ENCODE assay signal across 19 cellular contexts in genomic region chr1:195604287-195604686, GRCh38.
DNase-seq lines count a peak whose midpoint lies in the region; ATAC-seq, FAIRE-seq and TF ChIP-seq lines count a peak whose summit lies in the region.
"Had no signal": no experiment of that assay in that cellular context is flagged by ENCODE, and none has a peak within 500 bp of the region (broad histone marks: within the 10 kb centered on the region; RNA-seq: fewer than 3 reads in every experiment).

No MANE protein-coding gene starts in this region.

- no peak overlapping the region for H3K27ac ChIP-seq in keratinocyte (ENCODE audit: control insufficient read depth, insufficient read depth, low read length)
- H3K27ac ChIP-seq in body of pancreas: no peak overlapping the region
- H3K27ac ChIP-seq: BLaER1, cardiac muscle cell, skin epidermis had no signal

- peaks cover 20% of the 10 kb centered on the region for H3K36me3 Mint-ChIP-seq in HFFc6 (ENCODE audit: low read depth)

- dilution Hi-C loops in keratinocyte (cut with MboI; ENCODE audit: extremely low pct_ligation_motif_present, low sequenced_read_pairs): no loop called here

- TF ChIP-seq CTCF in AG09309 (IDR thresholded peaks at IDR 0.05; ENCODE audit: control insufficient read depth, insufficient read depth, low read depth, low read length, missing control alignments) (no peak), HFFc6 (IDR thresholded peaks at IDR 0.05) (no peak), keratinocyte (optimal IDR thresholded peaks at IDR 0.05 in 1 of 3, IDR thresholded peaks at IDR 0.05 in 1 of 3, conservative IDR thresholded peaks at IDR 0.05 in 1 of 3; ENCODE audit: extremely low read depth in 1 of 3, insufficient read depth in 2 of 3, low read length in 3 of 3) (no peak), body of pancreas (IDR thresholded peaks at IDR 0.05) (no peak)

- H3K9ac ChIP-seq in keratinocyte (ENCODE audit: control insufficient read depth, extremely low read depth, insufficient read depth, low read length): no peak overlapping the region
- H3K9ac ChIP-seq: BLaER1 had no signal

- H3K4me3 ChIP-seq in AG09309 (ENCODE audit: control insufficient read depth, low read depth, low read length) (no peak overlapping the region), keratinocyte (ENCODE audit: control insufficient read depth in 2 of 3, extremely low read depth in 1 of 3, insufficient read depth in 2 of 3, low read depth in 1 of 3, low read length in 3 of 3) (no peak overlapping the region), body of pancreas (no peak overlapping the region)
- H3K4me3 ChIP-seq: BLaER1, cardiac muscle cell, skin epidermis had no signal

- DNase-seq in AG09309 (ENCODE audit: low read depth): peak; percentile 20
- DNase-seq in HFFc6: peak; percentile 74
- DNase-seq in amniotic epithelial cell (ENCODE audit: low read depth): peak; percentile 56
- DNase-seq in keratinocyte (ENCODE audit: low read depth, low spot score): peak; percentile 9
- DNase-seq in body of pancreas: no peak
- DNase-seq: activated CD4-positive, alpha-beta T cell treated with anti-CD3 and anti-CD28 coated beads, Interleukin-2, amount 10 ng/mL, durations not matched to agents 24 days and 14 days; activated naive CD4-positive, alpha-beta T cell; DMS53; left ventricle myocardium superior; NCI-H1694; NCI-H446 treated with DMSO at 0.1 percent for 48 hours; stimulated activated CD4-positive, alpha-beta T cell treated with anti-CD3 and anti-CD28 coated beads, Interleukin-4, amount 100 ng/mL, for 24 hours; stimulated activated CD8-positive, alpha-beta memory T cell treated with anti-CD3 and anti-CD28 coated beads, Interleukin-4, amount 100 ng/mL, for 48 hours had no signal

- peak overlapping the region; percentile 82 for H3K27ac Mint-ChIP-seq in HFFc6
- H3K27ac Mint-ChIP-seq: activated CD4-positive, alpha-beta T cell treated with anti-CD3 and anti-CD28 coated beads, Interleukin-2, amount 10 ng/mL, durations not matched to agents 24 days and 14 days had no signal

- TF ChIP-seq POLR2A in body of pancreas (IDR thresholded peaks at IDR 0.05): no peak

- peaks cover 20% of the 10 kb centered on the region for H3K9me3 Mint-ChIP-seq in HFFc6

- no peaks in the 10 kb centered on the region for H3K27me3 Mint-ChIP-seq in HFFc6 (ENCODE audit: insufficient read depth)
- H3K27me3 Mint-ChIP-seq: activated CD4-positive, alpha-beta T cell treated with anti-CD3 and anti-CD28 coated beads, Interleukin-2, amount 10 ng/mL, durations not matched to agents 24 days and 14 days had no signal

- no peak for FAIRE-seq in keratinocyte (lab: Jason Lieb, UNC)

- 65 to 68% methylated on average over 1 of the region's 1 CpG for WGBS in body of pancreas, 2 donors

- H4K20me1 ChIP-seq in keratinocyte (ENCODE audit: control insufficient read depth, extremely low read depth, insufficient read depth, low read length): no peaks in the 10 kb centered on the region
- H4K20me1 ChIP-seq: BLaER1 had no signal

- H3K9me1 ChIP-seq in keratinocyte (ENCODE audit: control insufficient read depth, extremely low read depth, insufficient read depth, low read length): no peaks in the 10 kb centered on the region

- H3K36me3 ChIP-seq in keratinocyte (ENCODE audit: control insufficient read depth in 2 of 2, extremely low read depth in 1 of 2, insufficient read depth in 2 of 2, low read length in 2 of 2): no peaks in the 10 kb centered on the region
- no peaks in the 10 kb centered on the region for H3K36me3 ChIP-seq in body of pancreas (replicated peaks in 1 of 2; ENCODE audit: insufficient read depth in 1 of 2, low read depth in 2 of 2)
- H3K36me3 ChIP-seq: BLaER1, cardiac muscle cell had no signal

- H3K79me2 ChIP-seq in keratinocyte (ENCODE audit: control insufficient read depth, insufficient read depth, low read length): no peaks in the 10 kb centered on the region

- H3K4me1 ChIP-seq in keratinocyte (ENCODE audit: control insufficient read depth, extremely low read depth, insufficient read depth, low read length) (peaks cover 2% of the 10 kb centered on the region), body of pancreas (no peaks in the 10 kb centered on the region)
- H3K4me1 ChIP-seq: BLaER1 had no signal

- peaks cover 31% of the 10 kb centered on the region for H3K4me1 Mint-ChIP-seq in HFFc6 (ENCODE audit: low read depth)
- H3K4me1 Mint-ChIP-seq: activated CD4-positive, alpha-beta T cell treated with anti-CD3 and anti-CD28 coated beads, Interleukin-2, amount 10 ng/mL, durations not matched to agents 24 days and 14 days had no signal

- intact Hi-C loops in body of pancreas (cut with DNase I): no loop called here

- H3K27me3 ChIP-seq in keratinocyte (ENCODE audit: control insufficient read depth, extremely low read depth, insufficient read depth, low read length) (no peaks in the 10 kb centered on the region), body of pancreas (no peaks in the 10 kb centered on the region)
- H3K27me3 ChIP-seq: BLaER1, cardiac muscle cell had no signal

- no peaks in the 10 kb centered on the region for H3K9me3 ChIP-seq in keratinocyte (ENCODE audit: control insufficient read depth, low read depth, low read length)
- H3K9me3 ChIP-seq in body of pancreas: no peaks in the 10 kb centered on the region
- H3K9me3 ChIP-seq: BLaER1 had no signal

- H3K4me3 Mint-ChIP-seq in HFFc6: peak overlapping the region; percentile 35
- H3K4me3 Mint-ChIP-seq: activated CD4-positive, alpha-beta T cell treated with anti-CD3 and anti-CD28 coated beads, Interleukin-2, amount 10 ng/mL, durations not matched to agents 24 days and 14 days had no signal

- no peak overlapping the region for H3K4me2 ChIP-seq in keratinocyte (ENCODE audit: control insufficient read depth, extremely low read depth, insufficient read depth, low read depth, low read length)
- H3K4me2 ChIP-seq: BLaER1 had no signal

- peak overlapping the region; percentile 52 for H2AFZ ChIP-seq in keratinocyte (ENCODE audit: control insufficient read depth, low read length)

- ATAC-seq in body of pancreas (no peak), GM18511 (IDR thresholded peaks at IDR 0.05; ENCODE audit: unreplicated experiment) (no peak), HG02840 (IDR thresholded peaks at IDR 0.05; ENCODE audit: low FRiP score, unreplicated experiment) (no peak), GM19452 (IDR thresholded peaks at IDR 0.05; ENCODE audit: unreplicated experiment) (no peak)
- ATAC-seq: left ventricle myocardium superior had no signal

Comparison
In these comparisons a context has a peak if more than half of its experiments do, and no peak if none do; other contexts are left out.
1. DNase-seq: peak in AG09309 (single experiment), HFFc6 (single experiment), amniotic epithelial cell (single experiment) and keratinocyte (single experiment); none in body of pancreas (0 of 4).